10 cellular contexts compared by ENCODE assay signal in the genomic region with DNA sequence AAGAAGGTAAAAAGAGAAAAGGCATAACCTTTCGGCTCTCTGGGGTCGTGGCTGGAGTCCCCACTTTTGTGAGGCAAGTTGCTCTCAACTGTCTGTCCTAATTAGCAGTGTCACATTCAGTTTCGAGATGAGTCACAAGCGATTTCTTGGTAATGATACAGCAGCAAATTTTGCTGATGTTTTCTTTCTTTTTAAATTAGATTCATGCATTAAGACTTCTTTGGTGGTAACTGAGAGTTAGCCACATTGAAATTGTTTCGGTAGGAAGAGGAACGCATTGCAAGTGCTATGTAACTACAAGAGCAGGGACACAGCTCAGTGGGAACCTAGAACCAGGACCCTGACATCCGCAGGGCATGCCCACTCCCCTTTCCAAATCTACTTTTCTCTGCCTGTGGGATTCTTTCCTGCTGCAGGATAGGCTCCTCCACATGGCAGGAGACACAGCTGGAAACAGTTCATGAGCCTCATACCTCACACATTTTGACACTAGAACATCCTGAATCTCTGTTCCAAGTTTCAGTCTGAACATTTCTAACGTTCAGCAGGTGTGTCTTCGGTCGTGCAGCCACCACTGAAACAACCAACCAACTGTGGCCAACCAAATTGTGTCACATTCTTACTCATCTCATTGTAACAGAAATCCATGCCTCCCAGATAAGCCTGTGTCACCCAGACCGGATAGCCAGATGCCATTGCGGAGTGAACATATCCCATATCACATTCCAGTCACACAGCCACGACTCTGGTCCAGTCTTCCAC.
DNase-seq lines count a peak whose midpoint lies in the region; ATAC-seq and TF ChIP-seq lines count a peak whose summit lies in the region.
"Had no signal": no experiment of that assay in that cellular context is flagged by ENCODE, and none has a peak within 500 bp of the region (broad histone marks: within the 10 kb centered on the region; RNA-seq: fewer than 3 reads in every experiment).

No MANE protein-coding gene starts in this region.

- H3K27ac Mint-ChIP-seq in activated CD8-positive, alpha-beta T cell treated with anti-CD3 and anti-CD28 coated beads, Interleukin-2, amount 10 ng/mL, durations not matched to agents 7 days and 5 days: peak overlapping the region; percentile 70

- peaks cover 7% of the 10 kb centered on the region for H3K4me1 Mint-ChIP-seq in activated CD8-positive, alpha-beta T cell treated with anti-CD3 and anti-CD28 coated beads, Interleukin-2, amount 10 ng/mL, durations not matched to agents 7 days and 5 days (ENCODE audit: low read depth)

- no peaks in the 10 kb centered on the region for H3K4me1 ChIP-seq in lower lobe of right lung
- H3K4me1 ChIP-seq in tibial artery: no peaks in the 10 kb centered on the region

- H3K36me3 Mint-ChIP-seq in activated CD8-positive, alpha-beta T cell treated with anti-CD3 and anti-CD28 coated beads, Interleukin-2, amount 10 ng/mL, durations not matched to agents 7 days and 5 days (ENCODE audit: low read depth): no peaks in the 10 kb centered on the region

- H3K9me3 ChIP-seq in lower lobe of right lung (no peaks in the 10 kb centered on the region), tibial artery (no peaks in the 10 kb centered on the region)

- no peaks in the 10 kb centered on the region for H3K36me3 ChIP-seq in lower lobe of right lung
- no peaks in the 10 kb centered on the region for H3K36me3 ChIP-seq in tibial artery

- no peaks in the 10 kb centered on the region for H3K27me3 Mint-ChIP-seq in activated CD8-positive, alpha-beta T cell treated with anti-CD3 and anti-CD28 coated beads, Interleukin-2, amount 10 ng/mL, durations not matched to agents 7 days and 5 days (ENCODE audit: low read depth)

- POLR2A ChIA-PET in activated CD8-positive, alpha-beta T cell treated with anti-CD3 and anti-CD28 coated beads, Interleukin-2, amount 10 ng/mL, durations not matched to agents 7 days and 5 days (lab: Charles Lee): no interaction called here

- CTCF ChIA-PET in activated CD8-positive, alpha-beta T cell treated with anti-CD3 and anti-CD28 coated beads, Interleukin-2, amount 10 ng/mL, durations not matched to agents 7 days and 5 days (lab: Charles Lee): no interaction called here

- peak overlapping the region; percentile 9 for H3K4me3 Mint-ChIP-seq in activated CD8-positive, alpha-beta T cell treated with anti-CD3 and anti-CD28 coated beads, Interleukin-2, amount 10 ng/mL, durations not matched to agents 7 days and 5 days

- ATAC-seq in GM18520 (IDR thresholded peaks at IDR 0.05; ENCODE audit: unreplicated experiment) (peak; percentile 70), GM21367 (IDR thresholded peaks at IDR 0.05; ENCODE audit: unreplicated experiment) (peak; percentile 71), HG03066 (IDR thresholded peaks at IDR 0.05; ENCODE audit: low read depth, unreplicated experiment) (peak; percentile 72), lower lobe of right lung (no peak)
- ATAC-seq in activated CD8-positive, alpha-beta T cell treated with anti-CD3 and anti-CD28 coated beads, Interleukin-2, amount 10 ng/mL, durations not matched to agents 7 days and 5 days: peak; percentile 67

- H3K4me3 ChIP-seq in lower lobe of right lung: no peak overlapping the region
- no peak overlapping the region for H3K4me3 ChIP-seq in tibial artery

- intact Hi-C loops in lower lobe of right lung (cut with DNase I): no loop called here
- intact Hi-C loops in tibial artery (cut with DNase I; ENCODE audit: low total_unique reads): no loop called here

- no peaks in the 10 kb centered on the region for H3K9me3 Mint-ChIP-seq in activated CD8-positive, alpha-beta T cell treated with anti-CD3 and anti-CD28 coated beads, Interleukin-2, amount 10 ng/mL, durations not matched to agents 7 days and 5 days (ENCODE audit: insufficient read depth)

- H3K27me3 ChIP-seq in lower lobe of right lung (ENCODE audit: low read depth) (no peaks in the 10 kb centered on the region), tibial artery (no peaks in the 10 kb centered on the region)

- TF ChIP-seq CTCF in lower lobe of right lung (IDR thresholded peaks at IDR 0.05) (no peak), tibial artery (IDR thresholded peaks at IDR 0.05) (no peak)

- peak; percentile 32 for DNase-seq in activated CD8-positive, alpha-beta T cell treated with anti-CD3 and anti-CD28 coated beads, Interleukin-2, amount 10 ng/mL, durations not matched to agents 7 days and 5 days
- DNase-seq in lower lobe of right lung: no peak
- DNase-seq in DMS 273 treated with DMSO at 0.1 percent for 48 hours (lab: John Stamatoyannopoulos, UW): no peak
- DNase-seq in NCI-H1930 (lab: John Stamatoyannopoulos, UW): no peak
- no peak for DNase-seq in tibial artery
- DNase-seq: hippocampal formation, NCI-H2029 treated with DMSO at 0.1 percent for 48 hours had no signal

- H3K27ac ChIP-seq in lower lobe of right lung (no peak overlapping the region), tibial artery (no peak overlapping the region)

Comparison
In these comparisons a context has a peak if more than half of its experiments do, and no peak if none do; other contexts are left out.
1. ATAC-seq: peak in GM18520 (single experiment), GM21367 (single experiment), HG03066 (single experiment) and activated CD8-positive, alpha-beta T cell treated with anti-CD3 and anti-CD28 coated beads, Interleukin-2, amount 10 ng/mL, durations not matched to agents 7 days and 5 days (single experiment); none in lower lobe of right lung (0 of 2).